Comparison of ENCODE assay signal across 1 cellular context in the genomic region with DNA sequence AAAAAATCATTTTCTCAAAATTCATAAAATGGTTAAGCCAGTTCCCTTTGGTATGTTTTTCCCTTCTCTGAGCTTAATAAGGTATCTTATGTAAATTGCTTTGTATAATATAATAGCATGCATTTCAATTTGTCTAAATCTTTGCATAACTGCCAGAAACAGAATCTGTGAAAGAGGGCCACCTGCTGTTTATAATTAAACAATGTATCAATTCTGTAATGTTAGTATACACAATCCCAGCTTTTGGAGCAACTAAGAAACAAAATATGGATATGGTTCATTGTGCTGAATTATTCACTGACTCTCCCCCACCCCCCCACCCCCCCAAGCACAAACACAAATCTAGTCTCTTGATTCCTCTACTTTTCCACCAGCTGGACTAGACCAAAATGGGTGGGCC.
TF ChIP-seq lines count a peak whose summit lies in the region.

No MANE protein-coding gene starts in this region.

TF ChIP-seq in IMR-90, 13 proteins besides CTCF, POLR2A, EP300 and RAD21 (continued from another document):
- TF ChIP-seq, protein P1, sequence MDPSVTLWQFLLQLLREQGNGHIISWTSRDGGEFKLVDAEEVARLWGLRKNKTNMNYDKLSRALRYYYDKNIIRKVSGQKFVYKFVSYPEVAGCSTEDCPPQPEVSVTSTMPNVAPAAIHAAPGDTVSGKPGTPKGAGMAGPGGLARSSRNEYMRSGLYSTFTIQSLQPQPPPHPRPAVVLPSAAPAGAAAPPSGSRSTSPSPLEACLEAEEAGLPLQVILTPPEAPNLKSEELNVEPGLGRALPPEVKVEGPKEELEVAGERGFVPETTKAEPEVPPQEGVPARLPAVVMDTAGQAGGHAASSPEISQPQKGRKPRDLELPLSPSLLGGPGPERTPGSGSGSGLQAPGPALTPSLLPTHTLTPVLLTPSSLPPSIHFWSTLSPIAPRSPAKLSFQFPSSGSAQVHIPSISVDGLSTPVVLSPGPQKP (IDR thresholded peaks at IDR 0.05; ENCODE audit: borderline replicate concordance, low read depth, low read length) = no peak
- TF ChIP-seq, protein P2, sequence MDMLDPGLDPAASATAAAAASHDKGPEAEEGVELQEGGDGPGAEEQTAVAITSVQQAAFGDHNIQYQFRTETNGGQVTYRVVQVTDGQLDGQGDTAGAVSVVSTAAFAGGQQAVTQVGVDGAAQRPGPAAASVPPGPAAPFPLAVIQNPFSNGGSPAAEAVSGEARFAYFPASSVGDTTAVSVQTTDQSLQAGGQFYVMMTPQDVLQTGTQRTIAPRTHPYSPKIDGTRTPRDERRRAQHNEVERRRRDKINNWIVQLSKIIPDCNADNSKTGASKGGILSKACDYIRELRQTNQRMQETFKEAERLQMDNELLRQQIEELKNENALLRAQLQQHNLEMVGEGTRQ (IDR thresholded peaks at IDR 0.05; ENCODE audit: low read depth, low read length) = no peak
- TF ChIP-seq RCOR1 (IDR thresholded peaks at IDR 0.05; ENCODE audit: insufficient replicate concordance, low read length) (no peak), SMC3 (IDR thresholded peaks at IDR 0.05; ENCODE audit: low read depth, low read length) (no peak), MAZ (IDR thresholded peaks at IDR 0.05; ENCODE audit: borderline replicate concordance, low read depth, low read length) (no peak), MXI1 (IDR thresholded peaks at IDR 0.05; ENCODE audit: borderline replicate concordance, low read depth, low read length) (no peak), RFX5 (IDR thresholded peaks at IDR 0.05; ENCODE audit: low read depth, low read length) (no peak), CHD1 (IDR thresholded peaks at IDR 0.05; ENCODE audit: low read depth, low read length) (no peak), MAFK (IDR thresholded peaks at IDR 0.05; ENCODE audit: low read depth, low read length) (no peak), NFE2L2 (IDR thresholded peaks at IDR 0.05; ENCODE audit: low read depth, low read length) (no peak)
